ENCODE assay signal across 33 cellular contexts in genomic region chr16:56111100-56111499, GRCh38.
"Had no signal": no experiment of that assay in that cellular context is flagged by ENCODE, and none has a peak within 500 bp of the region (broad histone marks: within the 10 kb centered on the region; RNA-seq: fewer than 3 reads in every experiment).

No MANE protein-coding gene starts in this region.

- H3K27me3 ChIP-seq: ascending aorta, cardiac muscle cell had no signal

- H3K36me3 ChIP-seq: ascending aorta, cardiac muscle cell had no signal

- H3K9me3 ChIP-seq: ascending aorta had no signal

- H3K27me3 Mint-ChIP-seq: activated CD4-positive, alpha-beta memory T cell treated with anti-CD3 and anti-CD28 coated beads for 36 hours; activated naive CD4-positive, alpha-beta T cell treated with anti-CD3 and anti-CD28 coated beads, Interleukin-2, amount 50 U/mL, for 24 hours; brain had no signal

- ATAC-seq: activated CD8-positive, alpha-beta T cell treated with anti-CD3 and anti-CD28 coated beads for 36 hours; activated naive CD8-positive, alpha-beta T cell treated with anti-CD3 and anti-CD28 coated beads, Interleukin-2, amount 50 U/mL, for 24 hours had no signal

- H3K4me3 Mint-ChIP-seq: activated B cell treated with CpG ODN at 0.5 μM for 24 hours; activated CD4-positive, alpha-beta memory T cell treated with anti-CD3 and anti-CD28 coated beads for 36 hours; activated CD4-positive, alpha-beta T cell treated with anti-CD3 and anti-CD28 coated beads, Interleukin-2, amount 10 ng/mL, durations not matched to agents 24 days and 14 days; activated CD8-positive, alpha-beta T cell treated with anti-CD3 and anti-CD28 coated beads for 36 hours; activated naive CD4-positive, alpha-beta T cell treated with anti-CD3 and anti-CD28 coated beads, Interleukin-2, amount 10 ng/mL, durations not matched to agents 7 days and 5 days; activated naive CD4-positive, alpha-beta T cell treated with anti-CD3 and anti-CD28 coated beads, Interleukin-2, amount 50 U/mL, for 24 hours; activated naive CD8-positive, alpha-beta T cell; activated naive CD8-positive, alpha-beta T cell treated with anti-CD3 and anti-CD28 coated beads, Interleukin-2, amount 10 ng/mL, durations not matched to agents 7 days and 5 days; activated naive CD8-positive, alpha-beta T cell treated with anti-CD3 and anti-CD28 coated beads, Interleukin-2, amount 50 U/mL, for 24 hours; activated T-cell treated with anti-CD3 and anti-CD28 coated beads, Interleukin-2, amount 50 U/mL, for 24 hours; brain; T-helper 1 cell treated with Interleukin-12 subunit alpha and Interleukin-12 subunit beta and Interleukin-4 antibody, amounts not matched to agents 30 μg/mL and 1 μg/mL, for 36 hours; T-helper 2 cell treated with Interferon-gamma antibody and Interleukin-4, amounts not matched to agents 5 μg/mL and 100 μg/mL, for 36 hours had no signal

- H3K4me1 ChIP-seq: ascending aorta had no signal

- H3K27ac Mint-ChIP-seq: activated B cell treated with CpG ODN at 0.5 μM for 24 hours; activated CD4-positive, alpha-beta memory T cell treated with anti-CD3 and anti-CD28 coated beads for 36 hours; activated CD4-positive, alpha-beta T cell treated with anti-CD3 and anti-CD28 coated beads, Interleukin-2, amount 10 ng/mL, durations not matched to agents 24 days and 14 days; activated CD8-positive, alpha-beta T cell treated with anti-CD3 and anti-CD28 coated beads for 36 hours; activated naive CD4-positive, alpha-beta T cell treated with anti-CD3 and anti-CD28 coated beads, Interleukin-2, amount 10 ng/mL, durations not matched to agents 7 days and 5 days; activated naive CD4-positive, alpha-beta T cell treated with anti-CD3 and anti-CD28 coated beads, Interleukin-2, amount 50 U/mL, for 24 hours; activated naive CD8-positive, alpha-beta T cell; activated naive CD8-positive, alpha-beta T cell treated with anti-CD3 and anti-CD28 coated beads, Interleukin-2, amount 10 ng/mL, durations not matched to agents 7 days and 5 days; activated naive CD8-positive, alpha-beta T cell treated with anti-CD3 and anti-CD28 coated beads, Interleukin-2, amount 50 U/mL, for 24 hours; activated T-cell treated with anti-CD3 and anti-CD28 coated beads, Interleukin-2, amount 50 U/mL, for 24 hours; activated T-helper 2 cell treated with anti-CD3 and anti-CD28 coated beads, Interferon-gamma antibody, Interleukin-2, Interleukin-4, amounts not matched to agents 10 μg/mL and 5 μg/mL and 100 μg/mL, durations not matched to agents 14 hours and 24 hours and 36 hours; T-helper 1 cell treated with Interleukin-12 subunit alpha and Interleukin-12 subunit beta and Interleukin-4 antibody, amounts not matched to agents 30 μg/mL and 1 μg/mL, for 36 hours; T-helper 2 cell treated with Interferon-gamma antibody and Interleukin-4, amounts not matched to agents 5 μg/mL and 100 μg/mL, for 36 hours had no signal

- H3K4me3 ChIP-seq: ascending aorta, cardiac muscle cell had no signal

- H3K9me3 Mint-ChIP-seq: activated B cell treated with CpG ODN at 0.5 μM for 24 hours; activated CD4-positive, alpha-beta memory T cell treated with anti-CD3 and anti-CD28 coated beads for 36 hours; activated CD4-positive, alpha-beta T cell treated with anti-CD3 and anti-CD28 coated beads, Interleukin-2, amount 10 ng/mL, durations not matched to agents 24 days and 14 days; activated CD8-positive, alpha-beta T cell treated with anti-CD3 and anti-CD28 coated beads for 36 hours; activated naive CD4-positive, alpha-beta T cell treated with anti-CD3 and anti-CD28 coated beads, Interleukin-2, amount 10 ng/mL, durations not matched to agents 7 days and 5 days; activated naive CD4-positive, alpha-beta T cell treated with anti-CD3 and anti-CD28 coated beads, Interleukin-2, amount 50 U/mL, for 24 hours; activated naive CD8-positive, alpha-beta T cell treated with anti-CD3 and anti-CD28 coated beads, Interleukin-2, amount 10 ng/mL, durations not matched to agents 7 days and 5 days; activated naive CD8-positive, alpha-beta T cell treated with anti-CD3 and anti-CD28 coated beads, Interleukin-2, amount 50 U/mL, for 24 hours; activated T-cell treated with anti-CD3 and anti-CD28 coated beads, Interleukin-2, amount 50 U/mL, for 24 hours; activated T-helper 2 cell treated with anti-CD3 and anti-CD28 coated beads, Interferon-gamma antibody, Interleukin-2, Interleukin-4, amounts not matched to agents 10 μg/mL and 5 μg/mL and 100 μg/mL, durations not matched to agents 14 hours and 24 hours and 36 hours; brain; T-helper 1 cell treated with Interleukin-12 subunit alpha and Interleukin-12 subunit beta and Interleukin-4 antibody, amounts not matched to agents 30 μg/mL and 1 μg/mL, for 36 hours; T-helper 2 cell treated with Interferon-gamma antibody and Interleukin-4, amounts not matched to agents 5 μg/mL and 100 μg/mL, for 36 hours had no signal

- H3K4me1 Mint-ChIP-seq: activated B cell treated with CpG ODN at 0.5 μM for 24 hours; activated CD4-positive, alpha-beta T cell treated with anti-CD3 and anti-CD28 coated beads, Interleukin-2, amount 10 ng/mL, durations not matched to agents 24 days and 14 days; activated naive CD4-positive, alpha-beta T cell treated with anti-CD3 and anti-CD28 coated beads, Interleukin-2, amount 10 ng/mL, durations not matched to agents 7 days and 5 days; activated naive CD4-positive, alpha-beta T cell treated with anti-CD3 and anti-CD28 coated beads, Interleukin-2, amount 50 U/mL, for 24 hours; activated naive CD8-positive, alpha-beta T cell treated with anti-CD3 and anti-CD28 coated beads, Interleukin-2, amount 10 ng/mL, durations not matched to agents 7 days and 5 days; activated naive CD8-positive, alpha-beta T cell treated with anti-CD3 and anti-CD28 coated beads, Interleukin-2, amount 50 U/mL, for 24 hours had no signal

- H3K27ac ChIP-seq: ascending aorta, cardiac muscle cell, VCaP had no signal

- DNase-seq: activated B cell treated with CpG ODN at 0.5 μM for 24 hours; activated CD4-positive, alpha-beta memory T cell treated with anti-CD3 and anti-CD28 coated beads for 36 hours; activated CD4-positive, alpha-beta T cell treated with anti-CD3 and anti-CD28 coated beads for 4 hours; activated CD4-positive, alpha-beta T cell treated with anti-CD3 and anti-CD28 coated beads, Interleukin-2, amount 50 U/mL, for 1 hour; activated CD4-positive, alpha-beta T cell treated with anti-CD3 and anti-CD28 coated beads, Interleukin-2, amount 50 U/mL, for 4 hours; activated CD4-positive, CD25-positive, alpha-beta regulatory T cell treated with anti-CD3 and anti-CD28 coated beads, Interleukin-2, amount 50 U/mL, for 72 hours; activated CD8-positive, alpha-beta memory T cell treated with anti-CD3 and anti-CD28 coated beads, Interleukin-2, amount 50 U/mL, for 4 hours; activated CD8-positive, alpha-beta T cell treated with anti-CD3 and anti-CD28 coated beads for 36 hours; activated effector memory CD4-positive, alpha-beta T cell treated with Interleukin-2 at 50 U/mL for 16 hours; activated gamma-delta T cell; activated naive CD4-positive, alpha-beta T cell treated with anti-CD3 and anti-CD28 coated beads, Interleukin-2, amount 10 ng/mL, durations not matched to agents 7 days and 5 days; activated naive CD4-positive, alpha-beta T cell treated with Interleukin-2 at 50 U/mL for 16 hours; activated naive CD8-positive, alpha-beta T cell treated with anti-CD3 and anti-CD28 coated beads, Interleukin-2, amount 10 ng/mL, durations not matched to agents 7 days and 5 days; activated naive CD8-positive, alpha-beta T cell treated with anti-CD3 and anti-CD28 coated beads, Interleukin-2, amount 50 U/mL, for 24 hours; activated T-cell treated with anti-CD3 and anti-CD28 coated beads, Interleukin-2, amount 50 U/mL, for 24 hours; activated T-cell treated with anti-CD3 and anti-CD28 coated beads, Interleukin-2, amount 50 U/mL, for 48 hours; amygdala; anterior cingulate cortex; central memory CD4-positive, alpha-beta T cell; SW 1271; T-helper 1 cell; T-helper 2 cell; T-helper 9 cell had no signal

- H3K36me3 Mint-ChIP-seq: activated CD4-positive, alpha-beta memory T cell treated with anti-CD3 and anti-CD28 coated beads for 36 hours; activated naive CD4-positive, alpha-beta T cell treated with anti-CD3 and anti-CD28 coated beads, Interleukin-2, amount 10 ng/mL, durations not matched to agents 7 days and 5 days; activated naive CD4-positive, alpha-beta T cell treated with anti-CD3 and anti-CD28 coated beads, Interleukin-2, amount 50 U/mL, for 24 hours; activated naive CD8-positive, alpha-beta T cell; activated naive CD8-positive, alpha-beta T cell treated with anti-CD3 and anti-CD28 coated beads, Interleukin-2, amount 10 ng/mL, durations not matched to agents 7 days and 5 days; brain had no signal
